ENCODE assay signal across 1 cellular context in the genomic region with DNA sequence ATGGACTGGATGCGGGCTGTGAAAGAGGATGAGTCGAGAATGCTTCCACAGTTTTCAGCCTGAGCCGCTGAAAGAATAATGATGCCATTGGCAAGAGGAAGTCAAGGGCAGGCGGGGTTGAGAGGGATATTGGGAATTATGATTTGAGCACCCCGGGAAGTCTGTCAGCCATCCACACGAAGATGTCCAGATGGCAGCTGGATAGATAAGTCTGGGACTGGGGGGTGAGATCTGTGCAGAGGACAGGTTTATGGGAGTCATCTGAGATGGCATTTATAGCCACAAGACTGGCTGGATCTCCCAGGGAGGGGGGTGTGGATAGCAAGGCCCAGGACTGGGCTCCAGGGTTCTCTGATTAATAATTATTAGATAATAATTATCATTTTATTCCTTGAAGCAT.
TF ChIP-seq lines count a peak whose summit lies in the region.

No MANE protein-coding gene starts in this region.

TF ChIP-seq in GM12878, 131 proteins besides CTCF, POLR2A, EP300 and RAD21:
- TF ChIP-seq MYB (IDR thresholded peaks at IDR 0.05; ENCODE audit: borderline replicate concordance, low read depth, low read length) (no peak), KLF5 (IDR thresholded peaks at IDR 0.05; ENCODE audit: partially characterized antibody) (no peak), SIX5 (IDR thresholded peaks at IDR 0.05; ENCODE audit: low read depth, low read length, severe bottlenecking) (no peak), NFXL1 (IDR thresholded peaks at IDR 0.05; ENCODE audit: borderline replicate concordance) (no peak)
- TF ChIP-seq, protein P1, sequence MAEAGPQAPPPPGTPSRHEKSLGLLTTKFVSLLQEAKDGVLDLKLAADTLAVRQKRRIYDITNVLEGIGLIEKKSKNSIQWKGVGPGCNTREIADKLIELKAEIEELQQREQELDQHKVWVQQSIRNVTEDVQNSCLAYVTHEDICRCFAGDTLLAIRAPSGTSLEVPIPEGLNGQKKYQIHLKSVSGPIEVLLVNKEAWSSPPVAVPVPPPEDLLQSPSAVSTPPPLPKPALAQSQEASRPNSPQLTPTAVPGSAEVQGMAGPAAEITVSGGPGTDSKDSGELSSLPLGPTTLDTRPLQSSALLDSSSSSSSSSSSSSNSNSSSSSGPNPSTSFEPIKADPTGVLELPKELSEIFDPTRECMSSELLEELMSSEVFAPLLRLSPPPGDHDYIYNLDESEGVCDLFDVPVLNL (IDR thresholded peaks at IDR 0.05; ENCODE audit: low read depth, low read length), result no peak
